8 cellular contexts compared by ENCODE assay signal in genomic region chr15:74613953-74614743, GRCh38. TPM values are rescaled to one million over a fixed set of nuclear protein-coding genes. Genes with fewer than 3 reads are reported as not detected.
DNase-seq lines count a peak whose midpoint lies in the region; ATAC-seq and TF ChIP-seq lines count a peak whose summit lies in the region.

No MANE protein-coding gene starts in this region.

- H2AFZ ChIP-seq in SK-N-SH (ENCODE audit: low read depth) = peak overlapping the region; percentile 93

- POLR2A ChIA-PET in SK-N-SH (lab: Yijun Ruan, JAX) = interaction anchor here (0.8 to 4.3 kb wide), 8 partner anchors 15 to 153 kb away, joined by 3 to 33 read pairs (median 5); partner anchors contain the start of genes ARID3B and UBL7

- H3K4me1 Mint-ChIP-seq in activated T-helper 17 cell treated with anti-CD3 and anti-CD28 coated beads, Interleukin-2, amount 50 U/mL, for 72 hours = peaks cover 16% of the 10 kb centered on the region

- H3K79me2 ChIP-seq in SK-N-SH (ENCODE audit: insufficient read depth) = peaks cover 44% of the 10 kb centered on the region

- DNase-seq in SK-N-SH = peak; percentile 97
- DNase-seq in NCI-H446 treated with DMSO at 0.1 percent for 48 hours (lab: John Stamatoyannopoulos, UW) = no peak
- DNase-seq in NCI-H774 (lab: John Stamatoyannopoulos, UW) = no peak
- no peak for DNase-seq in cortex of kidney (lab: John Stamatoyannopoulos, UW)

- TF ChIP-seq CTCF in SK-N-SH (IDR thresholded peaks at IDR 0.05) = no peak

- H3K9me3 Mint-ChIP-seq in activated T-helper 17 cell treated with anti-CD3 and anti-CD28 coated beads, Interleukin-2, amount 50 U/mL, for 72 hours = no peaks in the 10 kb centered on the region

- TF ChIP-seq RAD21 in SK-N-SH (IDR thresholded peaks at IDR 0.05; ENCODE audit: low read length) = no peak

- peaks cover 39% of the 10 kb centered on the region for H3K36me3 Mint-ChIP-seq in activated T-helper 17 cell treated with anti-CD3 and anti-CD28 coated beads, Interleukin-2, amount 50 U/mL, for 72 hours (ENCODE audit: low read depth)

- no peaks in the 10 kb centered on the region for H3K27me3 ChIP-seq in SK-N-SH (ENCODE audit: insufficient read depth)
- peaks cover 18% of the 10 kb centered on the region for H3K27me3 ChIP-seq in iPS-18a (ENCODE audit: control insufficient read depth, insufficient read depth, low read length)
- H3K27me3 ChIP-seq in stomach smooth muscle (ENCODE audit: control insufficient read depth in 1 of 2, insufficient read depth in 2 of 2, low read length in 2 of 2) = no peaks in the 10 kb centered on the region

- H3K4me2 ChIP-seq in SK-N-SH = peak overlapping the region; percentile 96

- peaks cover 32% of the 10 kb centered on the region for H4K20me1 ChIP-seq in SK-N-SH (ENCODE audit: insufficient read depth)

- WGBS in SK-N-SH (ENCODE audit: low lambda C conversion rate) = 69% methylated on average over 25 of the region's 38 CpGs

- no peak for ATAC-seq in SK-N-SH treated with all-trans-retinoic acid at 6 μM for 48 hours
- no peak for ATAC-seq in activated T-helper 17 cell treated with anti-CD3 and anti-CD28 coated beads, Interleukin-2, amount 50 U/mL, for 72 hours (replicated peaks)

- H3K27ac Mint-ChIP-seq in activated T-helper 17 cell treated with anti-CD3 and anti-CD28 coated beads, Interleukin-2, amount 50 U/mL, for 72 hours = peak overlapping the region; percentile 95

- peaks cover 0 to 42% of the 10 kb centered on the region in 2 experiments; a peak in 2 of 4 replicates for H3K4me1 ChIP-seq in SK-N-SH (ENCODE audit: control insufficient read depth in 1 of 2, insufficient read depth in 2 of 2, low read depth in 1 of 2, low read length in 1 of 2)
- peaks cover 3% of the 10 kb centered on the region for H3K4me1 ChIP-seq in iPS-18a (ENCODE audit: control insufficient read depth, low read depth, low read length)
- peaks cover 39% of the 10 kb centered on the region for H3K4me1 ChIP-seq in stomach smooth muscle (ENCODE audit: control insufficient read depth, insufficient read depth, low read length)

- H3K4me3 ChIP-seq in SK-N-SH (ENCODE audit: low read depth in 2 of 2, low read length in 1 of 2) = peak overlapping the region; percentile 98 to 99
- H3K4me3 ChIP-seq in iPS-18a (ENCODE audit: low read length) = peak overlapping the region; percentile 88
- H3K4me3 ChIP-seq in stomach smooth muscle (ENCODE audit: low read length in 2 of 2) = peak overlapping the region; percentile 82 to 94

- H3K36me3 ChIP-seq in SK-N-SH (replicated peaks in 1 of 2; ENCODE audit: control insufficient read depth in 1 of 2, insufficient read depth in 2 of 2, low read length in 1 of 2) (peaks cover 0 to 9% of the 10 kb centered on the region in 2 experiments), iPS-18a (ENCODE audit: control insufficient read depth, low read depth, low read length) (peaks cover 1% of the 10 kb centered on the region), stomach smooth muscle (ENCODE audit: control insufficient read depth in 2 of 2, insufficient read depth in 2 of 2, low read length in 2 of 2) (no peaks in the 10 kb centered on the region)

- peak overlapping the region in 1 of 2 experiments; percentile 11; a peak in 2 of 4 replicates for H3K27ac ChIP-seq in SK-N-SH (ENCODE audit: low read depth in 2 of 2, low read length in 1 of 2)
- H3K27ac ChIP-seq in iPS-18a (ENCODE audit: low read length) = peak overlapping the region; percentile 27
- H3K27ac ChIP-seq in stomach smooth muscle (ENCODE audit: low read length) = peak overlapping the region; percentile 96

- CTCF ChIA-PET in SK-N-SH (lab: Yijun Ruan, JAX) = interaction anchor here (0.7 to 39.4 kb wide), 10 partner anchors 11 to 159 kb away, joined by 3 to 1109 read pairs (median 4); partner anchors contain the start of genes ARID3B and CSK

- H3F3A ChIP-seq in SK-N-SH (replicated peaks; ENCODE audit: insufficient read depth) = peaks cover 11% of the 10 kb centered on the region

- no peak for TF ChIP-seq EP300 in SK-N-SH (IDR thresholded peaks at IDR 0.05; ENCODE audit: borderline replicate concordance in 1 of 2, low read depth in 1 of 2, low read length in 1 of 2)

- H3K9me3 ChIP-seq in SK-N-SH (no peaks in the 10 kb centered on the region), iPS-18a (ENCODE audit: control insufficient read depth, low read depth, low read length) (no peaks in the 10 kb centered on the region), stomach smooth muscle (ENCODE audit: control insufficient read depth in 2 of 2, low read length in 2 of 2) (no peaks in the 10 kb centered on the region)

- H3K9me2 ChIP-seq in SK-N-SH = no peaks in the 10 kb centered on the region

- no peaks in the 10 kb centered on the region for H3K27me3 Mint-ChIP-seq in activated T-helper 17 cell treated with anti-CD3 and anti-CD28 coated beads, Interleukin-2, amount 50 U/mL, for 72 hours

- peak overlapping the region; percentile 93 for H3K4me3 Mint-ChIP-seq in activated T-helper 17 cell treated with anti-CD3 and anti-CD28 coated beads, Interleukin-2, amount 50 U/mL, for 72 hours

- H3K9ac ChIP-seq in SK-N-SH = peak overlapping the region; percentile 98
- H3K9ac ChIP-seq in iPS-18a (ENCODE audit: low read length) = peak overlapping the region; percentile 49
- peak overlapping the region; percentile 17 to 36 for H3K9ac ChIP-seq in stomach smooth muscle (ENCODE audit: low read length in 2 of 2)

TF ChIP-seq in SK-N-SH, 30 proteins besides CTCF, POLR2A, EP300 and RAD21:
- TF ChIP-seq NRF1 (IDR thresholded peaks at IDR 0.05; ENCODE audit: low read depth, low read length) = peak; percentile 76
- TF ChIP-seq ELF1 (IDR thresholded peaks at IDR 0.05) = no peak
- TF ChIP-seq POLR2AphosphoS5 (IDR thresholded peaks at IDR 0.05; ENCODE audit: low read depth, low read length) = peak; percentile 12; the same call in 1 of the 2 replicates
TF ChIP-seq in SK-N-SH: peak in this region for 2.

TF ChIP-seq in SK-N-SH treated with all-trans-retinoic acid at 6 μM for 48 hours, 23 proteins besides CTCF, POLR2A, EP300 and RAD21:
- TF ChIP-seq OSR1 (CRISPR knock-in tag; IDR thresholded peaks at IDR 0.05) (no peak), ISL1 (CRISPR knock-in tag; IDR thresholded peaks at IDR 0.05) (no peak), ZFP3 (CRISPR knock-in tag; IDR thresholded peaks at IDR 0.05) (no peak), PATZ1 (CRISPR knock-in tag; IDR thresholded peaks at IDR 0.05; ENCODE audit: borderline replicate concordance) (no peak)

RNA-seq across cellular contexts. Expression of gene CLK3, which starts 1.5 kb away (rescaled TPM):
- 67.7 and 72.4 TPM in 2 replicates for polyA plus RNA-seq in SK-N-SH (2012; rRNA removed)
- 32.3 and 44.4 TPM in 2 replicates for polyA plus RNA-seq in SK-N-SH (2012; cell fraction: cytosol; rRNA removed)
- polyA plus RNA-seq in SK-N-SH (2012; cell fraction: nucleus; rRNA removed) = 210 and 306 TPM in 2 replicates
- 100 to 1,000 TPM; 117 to 179 TPM for total RNA-seq in activated T-helper 17 cell treated with anti-CD3 and anti-CD28 coated beads, Interleukin-2, amount 50 U/mL, for 72 hours

Comparison
In these comparisons a context has a peak if more than half of its experiments do, and no peak if none do; other contexts are left out.
1. H3K9ac ChIP-seq: peak in every context shown above with its lines; median percentile 98 in SK-N-SH; 49 in iPS-18a; 26 in stomach smooth muscle.